9 cellular contexts compared by ENCODE assay signal in the genomic region with DNA sequence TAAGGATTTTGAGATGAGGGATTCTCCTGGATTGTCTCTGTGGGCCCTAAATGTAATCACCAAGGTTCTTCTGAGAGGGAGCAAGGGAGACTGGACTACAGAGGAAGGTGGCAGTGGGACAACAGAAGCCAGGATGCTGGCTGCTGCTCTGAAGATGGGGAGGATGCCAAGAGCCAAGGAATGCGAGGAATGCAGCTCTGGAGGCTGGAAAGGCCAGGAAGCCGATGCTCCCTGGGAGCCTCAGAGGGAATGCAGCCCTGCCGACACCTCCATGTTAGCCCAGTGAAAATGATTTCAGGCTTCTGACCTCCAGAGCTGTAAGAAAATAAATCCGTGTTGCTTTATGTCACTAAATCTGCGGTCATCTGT. TPM values are rescaled to one million over a fixed set of nuclear protein-coding genes. Genes with fewer than 3 reads are reported as not detected.
DNase-seq lines count a peak whose midpoint lies in the region; ATAC-seq and TF ChIP-seq lines count a peak whose summit lies in the region.
"Had no signal": no experiment of that assay in that cellular context is flagged by ENCODE, and none has a peak within 500 bp of the region (broad histone marks: within the 10 kb centered on the region; RNA-seq: fewer than 3 reads in every experiment).

No MANE protein-coding gene starts in this region.

- no peak overlapping the region for H2AK5ac ChIP-seq in neuronal stem cell (ENCODE audit: low read depth, low read length)

- peaks cover 10 to 16% of the 10 kb centered on the region in 2 donors for H3K27me3 Mint-ChIP-seq in natural killer cell (ENCODE audit: low read depth in 2 of 2)

- H3K27ac ChIP-seq in Panc1 (ENCODE audit: low read length), result peak overlapping the region; percentile 73
- no peak overlapping the region for H3K27ac ChIP-seq in neuronal stem cell (replicated peaks; ENCODE audit: low read length)

- H3K4ac ChIP-seq in neuronal stem cell (ENCODE audit: low read length), result no peak overlapping the region

- no peak overlapping the region for H3K4me3 Mint-ChIP-seq in natural killer cell

- intact Hi-C loops in Panc1 (cut with micrococcal nuclease; ENCODE audit: unreplicated experiment), result no loop called here
- intact Hi-C loops in natural killer cell (cut with micrococcal nuclease), result no loop called here

- H3K9me3 ChIP-seq in Panc1 (ENCODE audit: control insufficient read depth, insufficient read depth, low read depth, low read length), result no peaks in the 10 kb centered on the region
- no peaks in the 10 kb centered on the region for H3K9me3 ChIP-seq in neuronal stem cell (replicated peaks in 1 of 2; ENCODE audit: control insufficient read depth in 2 of 2, insufficient read depth in 1 of 2, low read depth in 1 of 2, low read length in 2 of 2)

- peak; percentile 90 for DNase-seq in AG20443 (ENCODE audit: low spot score)
- DNase-seq in Panc1 (ENCODE audit: low read depth, low spot score), result no peak
- DNase-seq in foreskin fibroblast, result peak; percentile 70 to 83
- peak; percentile 24 for DNase-seq in neuronal stem cell (ENCODE audit: low spot score)
- DNase-seq in NOMO-1 (lab: John Stamatoyannopoulos, UW; ENCODE audit: unreplicated experiment in 2 of 2), result no peak
- no peak for DNase-seq in natural killer cell
- no peak for DNase-seq in DMS79 treated with DMSO at 0.1 percent for 48 hours (lab: John Stamatoyannopoulos, UW)
- DNase-seq in NCI-H524 treated with DMSO at 0.1 percent for 48 hours (lab: John Stamatoyannopoulos, UW), result no peak
- DNase-seq: amygdala had no signal

- H3K4me1 Mint-ChIP-seq in natural killer cell, result peaks cover 5 to 10% of the 10 kb centered on the region in 2 donors

- no peak overlapping the region for H3K4me2 ChIP-seq in neuronal stem cell (ENCODE audit: insufficient read depth, low read length, poor library complexity, severe bottlenecking)

- no peak overlapping the region for H3K27ac Mint-ChIP-seq in natural killer cell

- H3K9me3 Mint-ChIP-seq in natural killer cell, result no peaks in the 10 kb centered on the region

- no peak overlapping the region for H3K23ac ChIP-seq in neuronal stem cell (ENCODE audit: low read depth, low read length, poor library complexity)

- no peak overlapping the region for H4K91ac ChIP-seq in neuronal stem cell (ENCODE audit: low read depth, low read length, poor library complexity)

- H2BK5ac ChIP-seq in neuronal stem cell (ENCODE audit: low read length), result no peak overlapping the region

- H3K27me3 ChIP-seq in Panc1 (ENCODE audit: control insufficient read depth, insufficient read depth, low read length) (no peaks in the 10 kb centered on the region), neuronal stem cell (ENCODE audit: control insufficient read depth in 3 of 3, insufficient read depth in 3 of 3, low read depth in 1 of 3, low read length in 3 of 3) (no peaks in the 10 kb centered on the region)

- no TSS peak for BruUV-seq in Panc1 (replicated peaks; lab: Mats Ljungman, UMichigan)

- in situ Hi-C loops in Panc1 (cut with HindIII; ENCODE audit: low pct_unique_long_range_greater_than_20kb, low sequenced_read_pairs), result no loop called here

- no peak overlapping the region for H3K9ac ChIP-seq in neuronal stem cell (ENCODE audit: low read depth, low read length, poor library complexity)

- peaks cover 21% of the 10 kb centered on the region for H3K4me1 ChIP-seq in Panc1 (ENCODE audit: control insufficient read depth, insufficient read depth, low read length)
- H3K4me1 ChIP-seq in neuronal stem cell (ENCODE audit: control insufficient read depth in 2 of 2, insufficient read depth in 1 of 2, low read depth in 1 of 2, low read length in 2 of 2), result peaks cover 12 to 14% of the 10 kb centered on the region in 2 donors

- WGBS in neuronal stem cell (ENCODE audit: extremely low coverage in 2 of 2, insufficient read length in 2 of 2, insufficient replicate concordance in 1 of 2), 2 donors, result no CpG with 5 or more reads among the region's 5 CpGs

- H4K8ac ChIP-seq in neuronal stem cell (ENCODE audit: low read depth, low read length), result no peak overlapping the region

- TF ChIP-seq CTCF in Panc1 (IDR thresholded peaks at IDR 0.05), result no peak
- TF ChIP-seq CTCF in foreskin fibroblast (IDR thresholded peaks at IDR 0.05; ENCODE audit: low read depth, low read length), result no peak
- TF ChIP-seq CTCF in natural killer cell (IDR thresholded peaks at IDR 0.05), result no peak

- no peak overlapping the region for H2AFZ ChIP-seq in neuronal stem cell (ENCODE audit: low read length)

- ATAC-seq in Panc1 (peak; percentile 86), natural killer cell (no peak)

- H3K79me1 ChIP-seq in neuronal stem cell (ENCODE audit: low read depth, low read length), result peaks cover 10% of the 10 kb centered on the region

- H3K4me3 ChIP-seq in Panc1 (ENCODE audit: low read depth in 2 of 2, low read length in 2 of 2), result no peak overlapping the region
- H3K4me3 ChIP-seq in foreskin fibroblast (ENCODE audit: low read depth in 1 of 2, low read length in 2 of 2), result no peak overlapping the region
- H3K4me3 ChIP-seq in neuronal stem cell (ENCODE audit: low read length in 2 of 2), result no peak overlapping the region

- H2BK120ac ChIP-seq in neuronal stem cell (ENCODE audit: low read depth, low read length), result no peak overlapping the region

- H3K14ac ChIP-seq in neuronal stem cell (ENCODE audit: low read length), result no peak overlapping the region

- H2BK15ac ChIP-seq in neuronal stem cell (ENCODE audit: low read length), result no peak overlapping the region

- POLR2A ChIA-PET in Panc1 (lab: Charles Lee), result interaction anchor here (0.5 kb wide), 1 partner anchor 122 kb away, joined by 3 read pairs; no protein-coding TSS in a partner anchor

- H3K36me3 ChIP-seq in Panc1 (ENCODE audit: control insufficient read depth, insufficient read depth, low read length) (no peaks in the 10 kb centered on the region), neuronal stem cell (replicated peaks in 1 of 2; ENCODE audit: control insufficient read depth in 2 of 2, insufficient read depth in 2 of 2, low read length in 2 of 2) (peaks cover 0 to 6% of the 10 kb centered on the region in 2 donors)

- H2BK12ac ChIP-seq in neuronal stem cell (ENCODE audit: low read length), result no peak overlapping the region

- CTCF ChIA-PET in Panc1 (lab: Charles Lee), result no interaction called here

- H3K18ac ChIP-seq in neuronal stem cell (ENCODE audit: low read length), result no peak overlapping the region

- no peaks in the 10 kb centered on the region for H3K36me3 Mint-ChIP-seq in natural killer cell

RNA-seq across cellular contexts. Expression of gene UMPS, which starts 44.0 kb away (rescaled TPM):
- 46.0 TPM for total RNA-seq in Panc1 (2021; ENCODE audit: unreplicated experiment)
- 70.0 TPM for polyA plus RNA-seq in Panc1 (2012; ENCODE audit: insufficient read length)
- polyA plus RNA-seq in neuronal stem cell (2013, experiment 1 of 2), result 13.8 TPM
- 13.2 TPM for polyA plus RNA-seq in neuronal stem cell (2013, experiment 2 of 2)
- total RNA-seq in natural killer cell, result 10 to 100 TPM in 2 of 3 donors, 1 to 10 TPM in 1; 9.1 to 21.2 (median 12.2) TPM

Comparison
In these comparisons a context has a peak if more than half of its experiments do, and no peak if none do; other contexts are left out.
1. DNase-seq: peak in AG20443 (single experiment), foreskin fibroblast (2 of 2) and neuronal stem cell (single experiment); none in Panc1 (single experiment), NOMO-1 (0 of 2), natural killer cell (single experiment), DMS79 treated with DMSO at 0.1 percent for 48 hours (single experiment) and NCI-H524 treated with DMSO at 0.1 percent for 48 hours (single experiment).